ENCODE assay signal across 18 cellular contexts in the genomic region with DNA sequence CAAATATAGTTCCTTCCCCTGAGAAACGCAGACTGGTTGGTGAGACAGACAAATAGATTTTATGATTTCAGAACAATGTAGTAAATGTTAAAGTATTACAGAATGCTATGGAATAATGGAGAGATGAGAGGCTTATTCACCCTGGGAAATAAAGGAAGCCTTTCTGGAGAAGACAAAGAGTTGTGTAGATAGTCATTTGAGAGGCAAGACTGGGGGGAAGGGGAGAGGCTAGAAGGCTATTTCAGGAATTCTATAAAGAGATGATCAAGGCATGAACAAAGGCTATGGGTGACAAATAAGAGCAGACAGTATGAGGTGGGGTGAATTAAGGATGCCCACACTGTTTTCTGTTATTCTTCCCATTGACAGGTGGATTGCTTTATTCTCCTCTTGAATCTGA.
"Had no signal": no experiment of that assay in that cellular context is flagged by ENCODE, and none has a peak within 500 bp of the region (broad histone marks: within the 10 kb centered on the region; RNA-seq: fewer than 3 reads in every experiment).

No MANE protein-coding gene starts in this region.

- H3K27ac Mint-ChIP-seq: effector memory CD8-positive, alpha-beta T cell; natural killer cell treated with Interleukin-12 subunit alpha and Interleukin-12 subunit beta and Interleukin-15 and Interleukin-18, amount 100 ng/mL, for 72 hours; stimulated activated memory B cell treated with anti-CD40 and anti-IgM and Interleukin-4, amounts not matched to agents 10 μg/mL and 1 μg/mL and 100 μg/mL, for 72 hours; stimulated activated naive CD8-positive, alpha-beta T cell treated with anti-CD3 and anti-CD28 coated beads, Interleukin-15, Interleukin-2, amounts not matched to agents 100 ng/mL and 50 ng/mL, for 24 hours had no signal

- H3K27me3 Mint-ChIP-seq: effector memory CD8-positive, alpha-beta T cell had no signal

- H3K4me3 Mint-ChIP-seq: effector memory CD8-positive, alpha-beta T cell; natural killer cell treated with Interleukin-12 subunit alpha and Interleukin-12 subunit beta and Interleukin-15 and Interleukin-18, amount 100 ng/mL, for 72 hours; stimulated activated memory B cell treated with anti-CD40 and anti-IgM and Interleukin-4, amounts not matched to agents 10 μg/mL and 1 μg/mL and 100 μg/mL, for 72 hours; stimulated activated naive CD8-positive, alpha-beta T cell treated with anti-CD3 and anti-CD28 coated beads, Interleukin-15, Interleukin-2, amounts not matched to agents 100 ng/mL and 50 ng/mL, for 24 hours had no signal

- ATAC-seq: effector memory CD8-positive, alpha-beta T cell; foreskin keratinocyte; heart left ventricle; left lobe of liver; natural killer cell treated with Interleukin-12 subunit alpha and Interleukin-12 subunit beta and Interleukin-15 and Interleukin-18, amount 100 ng/mL, for 72 hours; pancreas; right lobe of liver; stimulated activated memory B cell treated with anti-CD40 and anti-IgM and Interleukin-4, amounts not matched to agents 10 μg/mL and 1 μg/mL and 100 μg/mL, for 72 hours had no signal

- DNase-seq: effector memory CD8-positive, alpha-beta T cell; foreskin keratinocyte; heart left ventricle; kidney glomerular epithelial cell; mammary epithelial cell; occipital lobe; pancreas; retina; right lobe of liver; stimulated activated CD4-positive, alpha-beta T cell treated with anti-CD3 and anti-CD28 coated beads, Interleukin-1b, Interleukin-23, amount 100 ng/mL, for 48 hours; stimulated activated CD4-positive, alpha-beta T cell treated with anti-CD3 and anti-CD28 coated beads, Interleukin-4, amount 100 ng/mL, for 24 hours; trophoblast cell had no signal

- H3K36me3 Mint-ChIP-seq: natural killer cell treated with Interleukin-12 subunit alpha and Interleukin-12 subunit beta and Interleukin-15 and Interleukin-18, amount 100 ng/mL, for 72 hours; stimulated activated memory B cell treated with anti-CD40 and anti-IgM and Interleukin-4, amounts not matched to agents 10 μg/mL and 1 μg/mL and 100 μg/mL, for 72 hours had no signal

- H3K27ac ChIP-seq: coronary artery, foreskin keratinocyte, heart left ventricle, pancreas, prostate gland, right lobe of liver had no signal

- H3K4me1 Mint-ChIP-seq: stimulated activated memory B cell treated with anti-CD40 and anti-IgM and Interleukin-4, amounts not matched to agents 10 μg/mL and 1 μg/mL and 100 μg/mL, for 72 hours had no signal
